In genomic region chr17:32623196-32623595, GRCh38 we compare ENCODE assay signal across 17 cellular contexts.
DNase-seq lines count a peak whose midpoint lies in the region.
"Had no signal": no experiment of that assay in that cellular context is flagged by ENCODE, and none has a peak within 500 bp of the region (broad histone marks: within the 10 kb centered on the region; RNA-seq: fewer than 3 reads in every experiment).

No MANE protein-coding gene starts in this region.

- peak; percentile 11 for DNase-seq in NCI-H69 (lab: John Stamatoyannopoulos, UW)
- DNase-seq in dermis blood vessel endothelial cell: peak; percentile 58
- peak; percentile 34 to 64 for DNase-seq in lung microvascular endothelial cell (ENCODE audit: low read depth in 2 of 2)
- no peak for DNase-seq in NCI-H2029 (lab: John Stamatoyannopoulos, UW)
- no peak for DNase-seq in NCI-H82 (lab: John Stamatoyannopoulos, UW)
- DNase-seq in GM19240 (ENCODE audit: insufficient read length, low spot score): no peak
- DNase-seq: ACHN; BE2C; C1 segment of cervical spinal cord; CD4-positive, CD25-positive, alpha-beta regulatory T cell; CD8-positive, alpha-beta memory T cell; COR-L47; DMS 273 treated with DMSO at 0.1 percent for 48 hours; DMS53; DND-41; GOT3; H7 had no signal

Comparison
In these comparisons a context has a peak if more than half of its experiments do, and no peak if none do; other contexts are left out.
1. DNase-seq: peak in NCI-H69 (single experiment), dermis blood vessel endothelial cell (single experiment) and lung microvascular endothelial cell (2 of 2); none in NCI-H2029 (single experiment), NCI-H82 (single experiment) and GM19240 (single experiment).